8 cellular contexts compared by ENCODE assay signal in the genomic region with DNA sequence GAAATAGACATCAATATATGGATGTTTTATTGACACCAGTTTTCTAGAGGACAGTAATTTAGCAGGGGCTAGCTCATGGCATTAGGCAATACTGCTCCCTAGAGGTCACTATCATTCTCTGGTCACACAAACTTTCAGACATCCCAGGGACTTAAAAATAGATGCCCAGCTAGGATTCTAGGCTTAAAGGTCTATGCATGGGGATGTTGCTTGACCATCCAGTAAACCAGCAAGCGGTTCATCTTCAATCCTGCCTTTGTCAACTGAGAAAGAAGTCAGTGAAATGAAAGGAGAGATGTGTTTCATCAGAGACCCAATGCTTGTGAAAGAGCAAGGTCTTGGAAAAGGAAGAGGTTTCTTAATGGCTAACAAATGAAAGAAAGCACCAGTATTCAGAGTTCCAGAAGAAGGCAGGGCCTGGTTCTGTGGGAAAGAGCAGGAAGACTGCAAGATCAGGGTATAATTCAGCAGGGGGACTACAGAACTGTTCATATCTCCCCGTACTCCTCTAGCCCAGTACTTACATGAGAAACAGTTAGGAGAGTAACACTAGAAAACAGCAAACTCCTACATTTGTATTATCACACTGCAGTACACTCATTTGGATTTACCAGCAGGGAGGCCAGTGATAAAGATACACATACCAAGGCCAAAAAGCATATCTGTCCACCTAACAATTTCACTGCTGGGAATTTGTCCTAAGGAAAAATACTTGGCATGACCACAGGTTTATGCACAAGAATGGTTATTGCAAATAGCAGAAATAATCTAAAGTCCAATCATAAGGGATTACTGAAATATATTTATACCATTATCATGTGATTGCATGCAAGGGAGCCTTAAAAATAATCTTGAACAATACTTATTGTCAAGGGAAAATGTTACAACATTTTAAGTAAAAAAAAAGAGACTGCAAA.
DNase-seq lines count a peak whose midpoint lies in the region; ATAC-seq and TF ChIP-seq lines count a peak whose summit lies in the region.

No MANE protein-coding gene starts in this region.

- no peak overlapping the region for H3K4me3 ChIP-seq in GM12865 (ENCODE audit: low read depth, low read length)
- no peak overlapping the region for H3K4me3 ChIP-seq in OCI-LY7 (ENCODE audit: low read depth, low read length, poor library complexity, severe bottlenecking)
- no peak overlapping the region for H3K4me3 ChIP-seq in fibroblast of mammary gland (ENCODE audit: control insufficient read depth, low read depth, low read length)

- no peak overlapping the region for H3K27ac ChIP-seq in OCI-LY7 (ENCODE audit: low read depth, low read length, poor library complexity, severe bottlenecking)

- H3K27ac Mint-ChIP-seq in activated T-helper 17 cell treated with anti-CD3 and anti-CD28 coated beads, Interleukin-2, amount 50 U/mL, for 72 hours: no peak overlapping the region

- POLR2A ChIA-PET in OCI-LY7 (lab: Charles Lee): interaction anchor here (1.3 kb wide), 1 partner anchor 15 kb away, joined by 3 read pairs; no protein-coding TSS in a partner anchor

- H3K4me1 ChIP-seq in OCI-LY7 (ENCODE audit: insufficient read depth, low read length, poor library complexity, severe bottlenecking): no peaks in the 10 kb centered on the region

- CTCF ChIA-PET in OCI-LY7 (lab: Charles Lee; ENCODE audit: unreplicated experiment): no interaction called here

- H2AFZ ChIP-seq in OCI-LY7 (ENCODE audit: low read length): no peak overlapping the region

- no peaks in the 10 kb centered on the region for H3K36me3 ChIP-seq in OCI-LY7 (ENCODE audit: insufficient read depth, low read length)

- BruUV-seq in OCI-LY7 (replicated peaks; lab: Mats Ljungman, UMichigan): no TSS peak

- H3K4me1 Mint-ChIP-seq in activated T-helper 17 cell treated with anti-CD3 and anti-CD28 coated beads, Interleukin-2, amount 50 U/mL, for 72 hours: peaks cover 4% of the 10 kb centered on the region

- no peak overlapping the region for H3K4me2 ChIP-seq in OCI-LY7 (ENCODE audit: low read length)

- intact Hi-C loops in OCI-LY7 (cut with micrococcal nuclease; ENCODE audit: unreplicated experiment): loop anchor here (5.0 kb wide), 1 partner anchor 994 kb away; no protein-coding TSS in a partner anchor

- no peaks in the 10 kb centered on the region; the same call in 1 of the 2 replicates for H3K9me2 ChIP-seq in OCI-LY7 (ENCODE audit: insufficient read depth, low read length)

- H3K27me3 Mint-ChIP-seq in activated T-helper 17 cell treated with anti-CD3 and anti-CD28 coated beads, Interleukin-2, amount 50 U/mL, for 72 hours: peaks cover 20% of the 10 kb centered on the region

- H3K36me3 Mint-ChIP-seq in activated T-helper 17 cell treated with anti-CD3 and anti-CD28 coated beads, Interleukin-2, amount 50 U/mL, for 72 hours (ENCODE audit: low read depth): no peaks in the 10 kb centered on the region

- H3K9me3 Mint-ChIP-seq in activated T-helper 17 cell treated with anti-CD3 and anti-CD28 coated beads, Interleukin-2, amount 50 U/mL, for 72 hours: no peaks in the 10 kb centered on the region

- no peak overlapping the region for H3K4me3 Mint-ChIP-seq in activated T-helper 17 cell treated with anti-CD3 and anti-CD28 coated beads, Interleukin-2, amount 50 U/mL, for 72 hours

- H3K9me3 ChIP-seq in OCI-LY7 (ENCODE audit: low read length): no peaks in the 10 kb centered on the region

- ATAC-seq in HG03354 (IDR thresholded peaks at IDR 0.05; ENCODE audit: poor library complexity, severe bottlenecking, unreplicated experiment) (peak; percentile 79), GM19328 (IDR thresholded peaks at IDR 0.05; ENCODE audit: unreplicated experiment) (no peak)
- no peak for ATAC-seq in activated T-helper 17 cell treated with anti-CD3 and anti-CD28 coated beads, Interleukin-2, amount 50 U/mL, for 72 hours (replicated peaks)

- peak; percentile 51 for TF ChIP-seq CTCF in GM12865 (IDR thresholded peaks at IDR 0.05; ENCODE audit: insufficient read depth, low read depth, low read length, missing control alignments)
- peak; percentile 60 for TF ChIP-seq CTCF in OCI-LY7 (conservative IDR thresholded peaks at IDR 0.05; ENCODE audit: low read length)
- TF ChIP-seq CTCF in fibroblast of mammary gland (conservative IDR thresholded peaks at IDR 0.05; ENCODE audit: control insufficient read depth, insufficient read depth, low read depth, low read length): peak; percentile 82

- DNase-seq in GM12865 (ENCODE audit: low read depth) (peak; percentile 41), OCI-LY7 (ENCODE audit: low spot score) (no peak), fibroblast of mammary gland (ENCODE audit: low read depth) (peak; percentile 70), pons (ENCODE audit: low spot score) (peak; percentile 86), DMS114 treated with DMSO at 0.1 percent for 48 hours (lab: John Stamatoyannopoulos, UW; ENCODE audit: unreplicated experiment) (no peak)

- no peaks in the 10 kb centered on the region for H4K20me1 ChIP-seq in OCI-LY7 (ENCODE audit: insufficient read depth, low read length)

- no peaks in the 10 kb centered on the region for H3K79me2 ChIP-seq in OCI-LY7 (ENCODE audit: insufficient read depth, low read depth, low read length)

Comparison
In these comparisons a context has a peak if more than half of its experiments do, and no peak if none do; other contexts are left out.
1. DNase-seq: peak in GM12865 (single experiment), fibroblast of mammary gland (single experiment) and pons (single experiment); none in OCI-LY7 (single experiment) and DMS114 treated with DMSO at 0.1 percent for 48 hours (single experiment).
2. Peak in every context shown above with its lines, with median percentiles within 50 percentile points of each other: CTCF ChIP-seq.